ENCODE assay signal across 25 cellular contexts in the genomic region with DNA sequence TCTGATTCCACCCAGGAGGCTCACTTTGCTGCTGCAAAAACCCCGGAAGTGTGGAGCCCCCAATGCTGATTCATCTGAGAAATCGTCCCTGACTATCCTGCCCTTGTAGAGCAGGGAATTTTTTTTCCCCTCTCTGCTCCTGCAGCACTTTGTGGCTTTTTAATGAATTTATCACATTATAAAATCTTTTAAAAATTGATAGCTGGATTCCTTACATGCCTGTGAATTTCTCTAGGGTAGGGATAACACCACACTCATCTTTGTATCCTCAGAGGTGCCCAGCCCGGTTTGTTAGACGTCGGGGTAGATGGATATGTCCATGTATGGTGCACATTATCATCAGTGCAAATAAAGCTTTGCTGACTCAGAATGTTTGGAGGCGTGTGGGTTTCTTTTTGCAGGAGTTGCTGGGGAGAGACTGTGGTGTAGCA.
DNase-seq lines count a peak whose midpoint lies in the region; ATAC-seq, FAIRE-seq and TF ChIP-seq lines count a peak whose summit lies in the region.
"Had no signal": no experiment of that assay in that cellular context is flagged by ENCODE, and none has a peak within 500 bp of the region (broad histone marks: within the 10 kb centered on the region; RNA-seq: fewer than 3 reads in every experiment).

No MANE protein-coding gene starts in this region.

- TF ChIP-seq CTCF in SK-N-SH (IDR thresholded peaks at IDR 0.05) (no peak), fibroblast of the aortic adventitia (IDR thresholded peaks at IDR 0.05; ENCODE audit: insufficient read depth, low read length) (no peak)

- no peak for TF ChIP-seq POLR2A in H54 (IDR thresholded peaks at IDR 0.05; ENCODE audit: low read depth, low read length)

- peak overlapping the region; percentile 63 to 82 for H3K27ac ChIP-seq in SK-N-SH (ENCODE audit: low read depth in 2 of 2, low read length in 1 of 2)
- H3K27ac ChIP-seq: adrenal gland, hepatocyte, HL-60, neural progenitor cell, SJCRH30, thoracic aorta had no signal

- H3K9me2 ChIP-seq in SK-N-SH, result no peaks in the 10 kb centered on the region

- H3F3A ChIP-seq in SK-N-SH (replicated peaks; ENCODE audit: insufficient read depth), result peaks cover 24% of the 10 kb centered on the region

- no peaks in the 10 kb centered on the region for H3K9me3 Mint-ChIP-seq in activated naive CD8-positive, alpha-beta T cell treated with anti-CD3 and anti-CD28 coated beads, Interleukin-2, amount 10 ng/mL, durations not matched to agents 7 days and 5 days
- H3K9me3 Mint-ChIP-seq in activated naive CD8-positive, alpha-beta T cell treated with anti-CD3 and anti-CD28 coated beads for 36 hours, result no peaks in the 10 kb centered on the region
- H3K9me3 Mint-ChIP-seq in activated naive CD4-positive, alpha-beta T cell treated with anti-CD3 and anti-CD28 coated beads, Interleukin-2, amount 50 U/mL, for 72 hours, result no peaks in the 10 kb centered on the region
- H3K9me3 Mint-ChIP-seq: CD8-positive, alpha-beta T cell; memory B cell; neural progenitor cell had no signal

- FAIRE-seq in H54 (lab: Jason Lieb, UNC), result no peak
- FAIRE-seq: A204.1, keratinocyte had no signal

- peak in 1 of 2 experiments; percentile 73; a peak in 2 of 4 replicates for TF ChIP-seq EP300 in SK-N-SH (IDR thresholded peaks at IDR 0.05; ENCODE audit: borderline replicate concordance in 1 of 2, low read depth in 1 of 2, low read length in 1 of 2)

- H3K4me2 ChIP-seq in SK-N-SH, result peak overlapping the region; percentile 30
- H3K4me2 ChIP-seq: hepatocyte, neural progenitor cell had no signal

- no peaks in the 10 kb centered on the region for H3K36me3 Mint-ChIP-seq in activated naive CD8-positive, alpha-beta T cell treated with anti-CD3 and anti-CD28 coated beads, Interleukin-2, amount 10 ng/mL, durations not matched to agents 7 days and 5 days
- H3K36me3 Mint-ChIP-seq in activated naive CD8-positive, alpha-beta T cell treated with anti-CD3 and anti-CD28 coated beads for 36 hours, result no peaks in the 10 kb centered on the region
- H3K36me3 Mint-ChIP-seq in activated naive CD4-positive, alpha-beta T cell treated with anti-CD3 and anti-CD28 coated beads, Interleukin-2, amount 50 U/mL, for 72 hours, result no peaks in the 10 kb centered on the region
- H3K36me3 Mint-ChIP-seq: CD8-positive, alpha-beta T cell; memory B cell; neural progenitor cell had no signal

- TF ChIP-seq RAD21 in SK-N-SH (IDR thresholded peaks at IDR 0.05; ENCODE audit: low read length), result no peak

- no peak overlapping the region for H3K27ac Mint-ChIP-seq in activated naive CD8-positive, alpha-beta T cell treated with anti-CD3 and anti-CD28 coated beads, Interleukin-2, amount 10 ng/mL, durations not matched to agents 7 days and 5 days
- no peak overlapping the region for H3K27ac Mint-ChIP-seq in activated naive CD8-positive, alpha-beta T cell treated with anti-CD3 and anti-CD28 coated beads for 36 hours
- no peak overlapping the region for H3K27ac Mint-ChIP-seq in activated naive CD4-positive, alpha-beta T cell treated with anti-CD3 and anti-CD28 coated beads, Interleukin-2, amount 50 U/mL, for 72 hours
- H3K27ac Mint-ChIP-seq: CD8-positive, alpha-beta T cell; memory B cell; neural progenitor cell had no signal

- H3K36me3 ChIP-seq in SK-N-SH (replicated peaks in 1 of 2; ENCODE audit: control insufficient read depth in 1 of 2, insufficient read depth in 2 of 2, low read length in 1 of 2), result no peaks in the 10 kb centered on the region
- H3K36me3 ChIP-seq: adrenal gland, HAP-1, neural progenitor cell, SJCRH30, thoracic aorta had no signal

- peak overlapping the region; percentile 62 for H2AFZ ChIP-seq in SK-N-SH (ENCODE audit: low read depth)
- H2AFZ ChIP-seq: hepatocyte, neural progenitor cell had no signal

- no peak for ATAC-seq in activated naive CD8-positive, alpha-beta T cell treated with anti-CD3 and anti-CD28 coated beads, Interleukin-2, amount 10 ng/mL, durations not matched to agents 7 days and 5 days (ENCODE audit: low read depth)
- no peak for ATAC-seq in GM21717 (IDR thresholded peaks at IDR 0.05; ENCODE audit: unreplicated experiment)
- no peak for ATAC-seq in activated naive CD4-positive, alpha-beta T cell treated with anti-CD3 and anti-CD28 coated beads, Interleukin-2, amount 50 U/mL, for 72 hours
- ATAC-seq: CD8-positive, alpha-beta T cell had no signal

- no peaks in the 10 kb centered on the region for H3K79me2 ChIP-seq in SK-N-SH (ENCODE audit: insufficient read depth)
- H3K79me2 ChIP-seq: hepatocyte had no signal

- no peak overlapping the region for H3K9ac ChIP-seq in SK-N-SH
- H3K9ac ChIP-seq: neural progenitor cell had no signal

- no peaks in the 10 kb centered on the region for H4K20me1 ChIP-seq in SK-N-SH (ENCODE audit: insufficient read depth)

- WGBS in SK-N-SH (ENCODE audit: low lambda C conversion rate), result 3% methylated on average over 6 of the region's 6 CpGs

- CTCF ChIA-PET in SK-N-SH (lab: Yijun Ruan, JAX), result interaction anchor here (0.7 kb wide), 1 partner anchor 486 kb away, joined by 3 read pairs; no protein-coding TSS in a partner anchor

- no peak for DNase-seq in activated naive CD8-positive, alpha-beta T cell treated with anti-CD3 and anti-CD28 coated beads, Interleukin-2, amount 10 ng/mL, durations not matched to agents 7 days and 5 days
- no peak for DNase-seq in activated naive CD8-positive, alpha-beta T cell treated with anti-CD3 and anti-CD28 coated beads for 36 hours
- DNase-seq in SK-N-SH (no peak), fibroblast of the aortic adventitia (ENCODE audit: low read depth) (peak; percentile 22), H54 (ENCODE audit: insufficient read length, low spot score) (no peak), kidney tubule cell (ENCODE audit: low spot score) (no peak)
- no peak for DNase-seq in activated naive CD4-positive, alpha-beta T cell treated with anti-CD3 and anti-CD28 coated beads, Interleukin-2, amount 50 U/mL, for 72 hours (ENCODE audit: low spot score in 2 of 2)
- DNase-seq: adrenal gland; CD8-positive, alpha-beta T cell; central memory CD4-positive, alpha-beta T cell; effector CD8-positive, alpha-beta T cell; KBM-7; NCI-H1417; NCI-H69; SJCRH30; stimulated activated CD4-positive, alpha-beta T cell treated with anti-CD3 and anti-CD28 coated beads, Interleukin-12 subunit alpha, Interleukin-12 subunit beta, amount 100 ng/mL, for 4 hours had no signal

- H3K4me1 Mint-ChIP-seq in activated naive CD8-positive, alpha-beta T cell treated with anti-CD3 and anti-CD28 coated beads, Interleukin-2, amount 10 ng/mL, durations not matched to agents 7 days and 5 days, result peaks cover 28% of the 10 kb centered on the region
- peaks cover 34% of the 10 kb centered on the region for H3K4me1 Mint-ChIP-seq in activated naive CD8-positive, alpha-beta T cell treated with anti-CD3 and anti-CD28 coated beads for 36 hours
- H3K4me1 Mint-ChIP-seq: memory B cell had no signal

- peaks cover 23 to 35% of the 10 kb centered on the region in 2 experiments for H3K4me1 ChIP-seq in SK-N-SH (ENCODE audit: control insufficient read depth in 1 of 2, insufficient read depth in 2 of 2, low read depth in 1 of 2, low read length in 1 of 2)
- H3K4me1 ChIP-seq: adrenal gland, HAP-1, neural progenitor cell, SJCRH30 had no signal

- POLR2A ChIA-PET in activated naive CD8-positive, alpha-beta T cell treated with anti-CD3 and anti-CD28 coated beads, Interleukin-2, amount 10 ng/mL, durations not matched to agents 7 days and 5 days (lab: Charles Lee), result no interaction called here
- POLR2A ChIA-PET in SK-N-SH (lab: Yijun Ruan, JAX), result no interaction called here

- no peaks in the 10 kb centered on the region for H3K27me3 ChIP-seq in SK-N-SH (ENCODE audit: insufficient read depth)
- H3K27me3 ChIP-seq: adrenal gland, hepatocyte, neural progenitor cell, SJCRH30 had no signal

- H3K9me3 ChIP-seq in SK-N-SH, result no peaks in the 10 kb centered on the region
- H3K9me3 ChIP-seq: adrenal gland, HAP-1, SJCRH30, thoracic aorta had no signal

- H3K4me3 ChIP-seq in SK-N-SH (ENCODE audit: low read depth in 2 of 2, low read length in 1 of 2) (0 out of 4 replicates have a peak overlapping the region, but pooled peaks of 1 of the 2 experiments have one; percentile 5), fibroblast of the aortic adventitia (ENCODE audit: low read depth, low read length) (no peak overlapping the region)
- H3K4me3 ChIP-seq: adrenal gland, HAP-1, hepatocyte, neural progenitor cell, SJCRH30, thoracic aorta had no signal

- H3K4me3 Mint-ChIP-seq in activated naive CD8-positive, alpha-beta T cell treated with anti-CD3 and anti-CD28 coated beads, Interleukin-2, amount 10 ng/mL, durations not matched to agents 7 days and 5 days, result peak overlapping the region; percentile 43
- no peak overlapping the region for H3K4me3 Mint-ChIP-seq in activated naive CD8-positive, alpha-beta T cell treated with anti-CD3 and anti-CD28 coated beads for 36 hours
- H3K4me3 Mint-ChIP-seq: CD8-positive, alpha-beta T cell; memory B cell; neural progenitor cell had no signal

- peaks cover 27% of the 10 kb centered on the region for H3K27me3 Mint-ChIP-seq in activated naive CD8-positive, alpha-beta T cell treated with anti-CD3 and anti-CD28 coated beads, Interleukin-2, amount 10 ng/mL, durations not matched to agents 7 days and 5 days
- H3K27me3 Mint-ChIP-seq in activated naive CD8-positive, alpha-beta T cell treated with anti-CD3 and anti-CD28 coated beads for 36 hours, result peaks cover 36% of the 10 kb centered on the region

TF ChIP-seq in SK-N-SH, 30 proteins besides CTCF, POLR2A, EP300 and RAD21 (continues in another document):
- TF ChIP-seq FOSL2 (IDR thresholded peaks at IDR 0.05; ENCODE audit: borderline replicate concordance, low read depth), result peak; percentile 69
- TF ChIP-seq TCF12 (IDR thresholded peaks at IDR 0.05), result peak; percentile 74
- peak; percentile 74 for TF ChIP-seq JUND (IDR thresholded peaks at IDR 0.05)
- TF ChIP-seq TAF1 (IDR thresholded peaks at IDR 0.05; ENCODE audit: borderline replicate concordance, low read depth, low read length), result no peak
- TF ChIP-seq, protein P1, sequence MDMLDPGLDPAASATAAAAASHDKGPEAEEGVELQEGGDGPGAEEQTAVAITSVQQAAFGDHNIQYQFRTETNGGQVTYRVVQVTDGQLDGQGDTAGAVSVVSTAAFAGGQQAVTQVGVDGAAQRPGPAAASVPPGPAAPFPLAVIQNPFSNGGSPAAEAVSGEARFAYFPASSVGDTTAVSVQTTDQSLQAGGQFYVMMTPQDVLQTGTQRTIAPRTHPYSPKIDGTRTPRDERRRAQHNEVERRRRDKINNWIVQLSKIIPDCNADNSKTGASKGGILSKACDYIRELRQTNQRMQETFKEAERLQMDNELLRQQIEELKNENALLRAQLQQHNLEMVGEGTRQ (IDR thresholded peaks at IDR 0.05; ENCODE audit: borderline replicate concordance, low read depth, low read length), result no peak
- TF ChIP-seq ELF1 (IDR thresholded peaks at IDR 0.05), result peak; percentile 80
- 0 out of 2 replicates have a peak, but pooled peaks have one; percentile 20 for TF ChIP-seq POLR2AphosphoS5 (IDR thresholded peaks at IDR 0.05; ENCODE audit: low read depth, low read length)
